11 cellular contexts compared by ENCODE assay signal in the genomic region with DNA sequence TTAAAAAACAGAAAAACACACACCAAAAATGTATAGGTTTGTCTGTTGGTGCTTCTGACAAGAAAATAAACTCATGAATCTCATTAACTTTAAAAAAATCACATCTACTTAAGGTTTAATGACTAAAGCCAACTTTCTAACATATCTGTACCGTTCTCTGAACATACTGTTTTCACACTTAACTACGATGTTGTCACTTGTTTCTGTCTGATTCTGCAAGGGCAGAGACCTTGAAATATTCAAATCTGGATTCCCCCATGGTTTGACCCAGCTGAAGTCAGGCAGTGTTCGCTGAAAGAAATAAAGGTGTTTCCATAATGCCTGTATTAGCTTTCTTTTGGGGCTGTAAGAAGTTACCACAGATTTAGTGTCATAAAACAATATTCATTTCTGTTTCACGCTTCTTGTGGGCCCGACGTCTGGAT. TPM values are rescaled to one million over a fixed set of nuclear protein-coding genes. Genes with fewer than 3 reads are reported as not detected.
DNase-seq lines count a peak whose midpoint lies in the region; ATAC-seq and TF ChIP-seq lines count a peak whose summit lies in the region.
"Had no signal": no experiment of that assay in that cellular context is flagged by ENCODE, and none has a peak within 500 bp of the region (broad histone marks: within the 10 kb centered on the region; RNA-seq: fewer than 3 reads in every experiment).

No MANE protein-coding gene starts in this region.

- POLR2A ChIA-PET in CD4-positive, alpha-beta T cell (lab: Charles Lee), result no interaction called here

- DNase-seq in CD4-positive, alpha-beta T cell, result no peak
- DNase-seq in NCI-H460 (ENCODE audit: extremely low read depth, low read depth) (peak; percentile 53), brain microvascular endothelial cell (no peak), right cardiac atrium (no peak), NCI-H1436 treated with DMSO at 0.1 percent for 48 hours (lab: John Stamatoyannopoulos, UW) (no peak), dedifferentiated amniotic fluid mesenchymal stem cell (ENCODE audit: extremely low spot score) (no peak)
- DNase-seq: MV-4-11; Peyer's patch; stimulated activated CD4-positive, alpha-beta T cell treated with anti-CD3 and anti-CD28 coated beads, Interleukin-4, amount 100 ng/mL, for 1 hour had no signal

- no peak for ATAC-seq in CD4-positive, alpha-beta T cell (ENCODE audit: poor library complexity)
- ATAC-seq in GM18907 (IDR thresholded peaks at IDR 0.05; ENCODE audit: unreplicated experiment), result peak; percentile 19
- no peak for ATAC-seq in right cardiac atrium
- ATAC-seq in HG03571 (IDR thresholded peaks at IDR 0.05; ENCODE audit: unreplicated experiment), result no peak

- WGBS in right cardiac atrium, result 78% methylated on average over 6 of the region's 6 CpGs

- in situ Hi-C loops in brain microvascular endothelial cell (cut with HindIII; ENCODE audit: low pct_ligation_motif_present, low sequenced_read_pairs), result no loop called here

- no peak overlapping the region for H3K27ac ChIP-seq in CD4-positive, alpha-beta T cell (ENCODE audit: low read depth, low read length)
- H3K27ac ChIP-seq in brain microvascular endothelial cell, result peak overlapping the region; percentile 97
- no peak overlapping the region for H3K27ac ChIP-seq in right cardiac atrium (ENCODE audit: low read length)
- H3K27ac ChIP-seq: Peyer's patch had no signal

- CTCF ChIA-PET in CD4-positive, alpha-beta T cell (lab: Charles Lee), result interaction anchor here (1.2 kb wide), 1 partner anchor 146 kb away, joined by 3 read pairs; no protein-coding TSS in a partner anchor

- no peaks in the 10 kb centered on the region for H3K9me3 ChIP-seq in CD4-positive, alpha-beta T cell (ENCODE audit: control insufficient read depth, low read length)
- no peaks in the 10 kb centered on the region for H3K9me3 ChIP-seq in right cardiac atrium (ENCODE audit: control insufficient read depth, low read length)
- H3K9me3 ChIP-seq: Peyer's patch had no signal

- H3K27me3 Mint-ChIP-seq in CD4-positive, alpha-beta T cell, result no peaks in the 10 kb centered on the region

- H3K9me3 Mint-ChIP-seq in CD4-positive, alpha-beta T cell, result no peaks in the 10 kb centered on the region

- H3K27me3 ChIP-seq in CD4-positive, alpha-beta T cell (ENCODE audit: control insufficient read depth, insufficient read depth, low read length), result no peaks in the 10 kb centered on the region
- no peaks in the 10 kb centered on the region for H3K27me3 ChIP-seq in brain microvascular endothelial cell (replicated peaks)
- no peaks in the 10 kb centered on the region for H3K27me3 ChIP-seq in right cardiac atrium (ENCODE audit: control insufficient read depth, insufficient read depth)
- H3K27me3 ChIP-seq: Peyer's patch had no signal

- intact Hi-C loops in CD4-positive, alpha-beta T cell (cut with DNase I, micrococcal nuclease), result loop anchor here (5.0 to 10.0 kb wide), 3 partner anchors 71 to 478 kb away; no protein-coding TSS in a partner anchor
- intact Hi-C loops in right cardiac atrium (cut with DNase I), result no loop called here

- H3K36me3 Mint-ChIP-seq in CD4-positive, alpha-beta T cell (ENCODE audit: low read depth), result peaks cover 21% of the 10 kb centered on the region

- no peaks in the 10 kb centered on the region for H3K36me3 ChIP-seq in brain microvascular endothelial cell (replicated peaks)
- H3K36me3 ChIP-seq: Peyer's patch had no signal

- H3K4me1 Mint-ChIP-seq in CD4-positive, alpha-beta T cell (ENCODE audit: low read depth), result peaks cover 26% of the 10 kb centered on the region

- H3K4me3 Mint-ChIP-seq in CD4-positive, alpha-beta T cell, result no peak overlapping the region

- no peaks in the 10 kb centered on the region for H3K4me1 ChIP-seq in right cardiac atrium (ENCODE audit: control insufficient read depth, insufficient read depth, low read length)

- H3K4me3 ChIP-seq in brain microvascular endothelial cell (ENCODE audit: low read depth, low read length) (no peak overlapping the region), right cardiac atrium (ENCODE audit: low read length) (no peak overlapping the region)
- H3K4me3 ChIP-seq: Peyer's patch had no signal

- TF ChIP-seq CTCF in CD4-positive, alpha-beta T cell (IDR thresholded peaks at IDR 0.05), result no peak
- no peak for TF ChIP-seq CTCF in brain microvascular endothelial cell (IDR thresholded peaks at IDR 0.05; ENCODE audit: low read depth, low read length, missing control alignments)

- H3K27ac Mint-ChIP-seq in CD4-positive, alpha-beta T cell, result peak overlapping the region; percentile 22

RNA-seq across cellular contexts. Expression of gene ASXL1, which starts 2.7 kb away (rescaled TPM):
- total RNA-seq in CD4-positive, alpha-beta T cell, result 100 to 1,000 TPM; 213 to 222 TPM
- 29.8 and 35.4 TPM in 2 replicates for total RNA-seq in NCI-H460 (2014; rRNA removed; shearing (Covaris generic))
- 78.3 and 90.8 TPM in 2 replicates for polyA plus RNA-seq in NCI-H460 (2014; cell fraction: nucleus; rRNA removed)
- 10 to 100 TPM; 34.1 to 51.3 (median 39.8) TPM for total RNA-seq in right cardiac atrium
- polyA plus RNA-seq in right cardiac atrium, result 19.1 TPM

Comparison
In these comparisons a context has a peak if more than half of its experiments do, and no peak if none do; other contexts are left out.
1. intact Hi-C loops: an anchor here in CD4-positive, alpha-beta T cell (5.0 to 10.0 kb wide); none called in right cardiac atrium.